ENCODE assay signal across 8 cellular contexts in the genomic region with DNA sequence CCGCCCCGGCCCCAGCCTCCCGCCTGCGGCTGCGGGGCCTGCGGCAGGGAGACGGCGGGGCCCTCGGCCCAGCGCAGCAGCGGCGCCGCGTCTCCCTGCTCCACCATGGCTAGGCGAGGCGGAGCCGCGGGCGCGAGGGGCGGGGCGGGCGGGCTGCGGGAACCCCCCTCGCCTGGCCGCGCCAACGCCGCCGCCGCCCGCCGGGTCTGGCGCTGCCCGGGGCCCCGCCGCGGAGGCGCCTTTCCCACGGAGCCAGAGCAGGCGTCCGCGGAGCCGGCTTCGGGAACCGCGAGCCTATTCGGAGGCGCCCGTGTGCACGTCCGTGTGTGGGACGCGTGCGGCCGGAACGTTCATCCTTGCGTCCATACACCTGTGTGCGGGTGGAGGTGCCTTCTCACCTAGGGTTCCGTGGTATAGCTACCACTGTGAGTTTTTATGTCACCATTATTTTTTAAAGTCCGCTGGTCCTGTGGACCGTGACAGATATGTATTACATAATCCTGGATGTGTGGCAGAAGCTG. TPM values are rescaled to one million over a fixed set of nuclear protein-coding genes. Genes with fewer than 3 reads are reported as not detected.
DNase-seq lines count a peak whose midpoint lies in the region; ATAC-seq and TF ChIP-seq lines count a peak whose summit lies in the region.

A gene with protein sequence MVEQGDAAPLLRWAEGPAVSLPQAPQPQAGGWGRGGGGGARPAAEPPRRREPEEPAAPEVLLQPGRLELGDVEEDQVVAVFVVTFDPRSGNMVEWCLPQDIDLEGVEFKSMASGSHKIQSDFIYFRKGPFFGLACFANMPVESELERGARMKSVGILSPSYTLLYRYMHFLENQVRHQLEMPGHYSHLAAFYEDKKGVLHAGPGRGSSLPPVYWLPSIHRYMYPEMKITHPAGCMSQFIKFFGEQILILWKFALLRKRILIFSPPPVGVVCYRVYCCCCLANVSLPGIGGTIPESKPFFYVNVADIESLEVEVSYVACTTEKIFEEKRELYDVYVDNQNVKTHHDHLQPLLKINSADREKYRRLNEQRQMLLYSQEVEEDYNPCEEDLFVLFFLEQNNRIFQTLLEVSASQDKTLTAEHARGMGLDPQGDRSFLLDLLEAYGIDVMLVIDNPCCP (minus strand): TSS at position 120 of the 521 bp plus-strand sequence. CDS start 13 bp downstream, at position 107.

- H3K36me3 ChIP-seq in GM06990 (ENCODE audit: control insufficient read depth, insufficient read depth, low read length) (no peaks in the 10 kb centered on the region), KOPT-K1 (ENCODE audit: insufficient read depth, low read length) (no peaks in the 10 kb centered on the region)

- H3K4me3 Mint-ChIP-seq in activated B cell treated with CpG ODN at 0.5 μM for 24 hours: peak within 1 kb of the TSS; percentile 85

- CTCF ChIA-PET in activated B cell treated with CpG ODN at 0.5 μM for 24 hours (lab: Charles Lee): interaction anchor here (0.7 to 3.4 kb wide), 3 partner anchors 36 to 47 kb away, joined by 3 to 17 read pairs (median 4); a partner anchor contains a TSS

- H3K4me3 ChIP-seq in GM06990 (replicated peaks; ENCODE audit: low read depth, low read length): peak within 1 kb of the TSS; percentile 75

- H3K36me3 Mint-ChIP-seq in activated B cell treated with CpG ODN at 0.5 μM for 24 hours (ENCODE audit: low read depth): no peaks in the 10 kb centered on the region

- POLR2A ChIA-PET in activated B cell treated with CpG ODN at 0.5 μM for 24 hours (lab: Charles Lee): interaction anchor here (0.6 to 5.2 kb wide), 4 partner anchors 36 to 54 kb away, joined by 3 to 56 read pairs (median 3); a partner anchor contains a TSS

- peaks cover 44% of the 10 kb centered on the region for H3K4me1 Mint-ChIP-seq in activated B cell treated with CpG ODN at 0.5 μM for 24 hours

- DNase-seq in GM06990 (ENCODE audit: extremely low read depth, insufficient read length) (peak; percentile 74), activated B cell treated with CpG ODN at 0.5 μM for 24 hours (peak; percentile 66), cerebellum (ENCODE audit: low spot score) (peak; percentile 79), left kidney (ENCODE audit: low read depth, low spot score) (peak; percentile 81), dedifferentiated amniotic fluid mesenchymal stem cell (ENCODE audit: extremely low spot score) (no peak)
- DNase-seq in stimulated activated CD4-positive, alpha-beta T cell treated with anti-CD3 and anti-CD28 coated beads, Interleukin-1b, Interleukin-23, amount 100 ng/mL, for 48 hours: peak; percentile 23

- no peaks in the 10 kb centered on the region for H3K9me3 Mint-ChIP-seq in activated B cell treated with CpG ODN at 0.5 μM for 24 hours

- TF ChIP-seq CTCF in GM06990 (IDR thresholded peaks at IDR 0.05; ENCODE audit: insufficient read depth, low read length, poor library complexity, severe bottlenecking): no peak
- TF ChIP-seq CTCF in activated B cell treated with CpG ODN at 0.5 μM for 24 hours (IDR thresholded peaks at IDR 0.05): no peak

- no peaks in the 10 kb centered on the region for H3K27me3 ChIP-seq in GM06990 (replicated peaks; ENCODE audit: control insufficient read depth, insufficient read depth, low read length)

- intact Hi-C loops in activated B cell treated with CpG ODN at 0.5 μM for 24 hours (cut with micrococcal nuclease): no loop called here

- ATAC-seq in GM21717 (IDR thresholded peaks at IDR 0.05; ENCODE audit: unreplicated experiment) (peak; percentile 76), activated B cell treated with CpG ODN at 0.5 μM for 24 hours (ENCODE audit: low read depth) (peak; percentile 69)

- peak within 1 kb of the TSS; percentile 36 for H3K27ac ChIP-seq in KOPT-K1 (ENCODE audit: low read depth, low read length, poor library complexity, severe bottlenecking)

- H3K27ac Mint-ChIP-seq in activated B cell treated with CpG ODN at 0.5 μM for 24 hours: peak within 1 kb of the TSS; percentile 81

- H3K27me3 Mint-ChIP-seq in activated B cell treated with CpG ODN at 0.5 μM for 24 hours: no peaks in the 10 kb centered on the region

- H3K9me3 ChIP-seq in KOPT-K1 (ENCODE audit: insufficient read depth, low read length, poor library complexity, severe bottlenecking): no peaks in the 10 kb centered on the region

RNA-seq across cellular contexts. Expression of the gene that starts here (rescaled TPM):
- 49.1 and 58.1 TPM in 2 replicates for total RNA-seq in activated B cell treated with CpG ODN at 0.5 μM for 24 hours
- total RNA-seq in cerebellum: 48.6 TPM
